ENCODE assay signal across 24 cellular contexts in genomic region chr3:124802054-124802698, GRCh38.
A peak's percentile ranks its signal among the peaks of the same experiment; 100 is the strongest.
DNase-seq lines count a peak whose midpoint lies in the region; ATAC-seq, FAIRE-seq and TF ChIP-seq lines count a peak whose summit lies in the region.
"Had no signal": no experiment of that assay in that cellular context is flagged by ENCODE, and none has a peak within 500 bp of the region (broad histone marks: within the 10 kb centered on the region; RNA-seq: fewer than 3 reads in every experiment).

No MANE protein-coding gene starts in this region.

- H3K9me3 Mint-ChIP-seq in brain (no peaks in the 10 kb centered on the region), neural progenitor cell (no peaks in the 10 kb centered on the region)
- H3K9me3 Mint-ChIP-seq: activated T-cell treated with anti-CD3 and anti-CD28 coated beads, Interleukin-2, amount 50 U/mL, for 4 hours; effector memory CD8-positive, alpha-beta T cell; memory B cell; stimulated activated naive CD8-positive, alpha-beta T cell treated with anti-CD3 and anti-CD28 coated beads, Interleukin-15, amount 100 ng/mL, for 72 hours had no signal

- H3K4me3 ChIP-seq in heart right ventricle (no peak overlapping the region), neural progenitor cell (no peak overlapping the region)
- H3K4me3 ChIP-seq: GM23248 had no signal

- H3K27me3 ChIP-seq in heart right ventricle (no peaks in the 10 kb centered on the region), neural progenitor cell (no peaks in the 10 kb centered on the region)

- TF ChIP-seq CTCF in brain (conservative IDR thresholded peaks at IDR 0.05) (no peak), heart right ventricle (IDR thresholded peaks at IDR 0.05) (no peak), neural progenitor cell (IDR thresholded peaks at IDR 0.05) (no peak)

- H3K9me3 ChIP-seq in heart right ventricle: no peaks in the 10 kb centered on the region
- H3K9me3 ChIP-seq in neural progenitor cell (ENCODE audit: low read depth): no peaks in the 10 kb centered on the region

- no peak for DNase-seq in heart right ventricle
- DNase-seq in neural progenitor cell (ENCODE audit: low spot score): no peak
- no peak for DNase-seq in NCI-H1092 treated with DMSO at 0.1 percent for 48 hours (lab: John Stamatoyannopoulos, UW)
- no peak for DNase-seq in RCC 7860 (ENCODE audit: low spot score)
- DNase-seq: activated CD4-positive, alpha-beta T cell treated with anti-CD3 and anti-CD28 coated beads for 48 hours; activated gamma-delta T cell treated with Interleukin-2 at 50 U/mL for 16 hours; activated T-cell treated with anti-CD3 and anti-CD28 coated beads, Interleukin-2, amount 50 U/mL, for 4 hours; effector memory CD8-positive, alpha-beta T cell; GM23248; left colon; NCI-H1694; NCI-H2171; NCI-H524; PC-3; SIG-M5; stimulated activated naive CD8-positive, alpha-beta T cell treated with anti-CD3 and anti-CD28 coated beads, Interleukin-15, amount 100 ng/mL, for 72 hours; SW 1271; T-helper 9 cell; trophoblast cell had no signal

- H3K27ac ChIP-seq in heart right ventricle (peak overlapping the region in 8 of 10 donors; percentile 1 to 91 (median 87)), neural progenitor cell (no peak overlapping the region)
- H3K27ac ChIP-seq: GM23248, VCaP had no signal

- no peaks in the 10 kb centered on the region for H3K79me2 ChIP-seq in neural progenitor cell (ENCODE audit: low read depth)

- peak in 4 of 8 donors; percentile 4 to 42 (median 20) for ATAC-seq in heart right ventricle
- no peak for ATAC-seq in GM18517 (IDR thresholded peaks at IDR 0.05; ENCODE audit: unreplicated experiment)
- no peak for ATAC-seq in HG03469 (IDR thresholded peaks at IDR 0.05; ENCODE audit: unreplicated experiment)
- ATAC-seq: activated T-cell treated with anti-CD3 and anti-CD28 coated beads, Interleukin-2, amount 50 U/mL, for 4 hours; effector memory CD8-positive, alpha-beta T cell; left colon; PC-3; stimulated activated naive CD8-positive, alpha-beta T cell treated with anti-CD3 and anti-CD28 coated beads, Interleukin-15, amount 100 ng/mL, for 72 hours had no signal

- H3K4me3 Mint-ChIP-seq in brain (no peak overlapping the region), neural progenitor cell (no peak overlapping the region)
- H3K4me3 Mint-ChIP-seq: activated T-cell treated with anti-CD3 and anti-CD28 coated beads, Interleukin-2, amount 50 U/mL, for 4 hours; effector memory CD8-positive, alpha-beta T cell; memory B cell; stimulated activated naive CD8-positive, alpha-beta T cell treated with anti-CD3 and anti-CD28 coated beads, Interleukin-15, amount 100 ng/mL, for 72 hours had no signal

- peaks cover 44% of the 10 kb centered on the region for H3K4me1 Mint-ChIP-seq in brain
- H3K4me1 Mint-ChIP-seq in neural progenitor cell: peaks cover 30% of the 10 kb centered on the region
- H3K4me1 Mint-ChIP-seq: memory B cell; stimulated activated naive CD8-positive, alpha-beta T cell treated with anti-CD3 and anti-CD28 coated beads, Interleukin-15, amount 100 ng/mL, for 72 hours had no signal

- H3K27ac Mint-ChIP-seq in brain (peak overlapping the region in 3 of 5 experiments; percentile 71 to 84 (median 77)), neural progenitor cell (peak overlapping the region; percentile 67)
- H3K27ac Mint-ChIP-seq: effector memory CD8-positive, alpha-beta T cell; memory B cell had no signal

- no peaks in the 10 kb centered on the region for H3F3A ChIP-seq in neural progenitor cell (ENCODE audit: low read depth)

- intact Hi-C loops in heart right ventricle (cut with DNase I): no loop called here

- FAIRE-seq in RCC 7860 (lab: Jason Lieb, UNC): no peak

- no peaks in the 10 kb centered on the region for H3K36me3 Mint-ChIP-seq in brain
- H3K36me3 Mint-ChIP-seq in neural progenitor cell: peaks cover 13% of the 10 kb centered on the region
- H3K36me3 Mint-ChIP-seq: memory B cell had no signal

- WGBS in heart right ventricle, 2 donors: 66 to 69% methylated on average over 8 of the region's 8 CpGs

- no peak overlapping the region for H3K9ac ChIP-seq in neural progenitor cell
- H3K9ac ChIP-seq: GM23248 had no signal

- H3K4me2 ChIP-seq in neural progenitor cell: no peak overlapping the region

- H2AFZ ChIP-seq in neural progenitor cell (replicated peaks): no peak overlapping the region
- H2AFZ ChIP-seq: GM23248 had no signal

- no peaks in the 10 kb centered on the region for H4K20me1 ChIP-seq in neural progenitor cell (ENCODE audit: low read depth)

- H3K4me1 ChIP-seq in heart right ventricle (peaks cover 22 to 60% (median 34%) of the 10 kb centered on the region in 9 donors), neural progenitor cell (peaks cover 25% of the 10 kb centered on the region)

- H3K27me3 Mint-ChIP-seq in brain (no peaks in the 10 kb centered on the region), neural progenitor cell (ENCODE audit: insufficient read depth, low read depth) (peaks cover 4% of the 10 kb centered on the region)

- H3K36me3 ChIP-seq in heart right ventricle (peaks cover 0 to 43% (median 0%) of the 10 kb centered on the region in 9 donors), neural progenitor cell (no peaks in the 10 kb centered on the region)
